Comparison of ENCODE assay signal across 9 cellular contexts in genomic region chr7:111730476-111731300, GRCh38.
DNase-seq lines count a peak whose midpoint lies in the region; ATAC-seq and TF ChIP-seq lines count a peak whose summit lies in the region.
"Had no signal": no experiment of that assay in that cellular context is flagged by ENCODE, and none has a peak within 500 bp of the region (broad histone marks: within the 10 kb centered on the region; RNA-seq: fewer than 3 reads in every experiment).

No MANE protein-coding gene starts in this region.

- H3K27ac ChIP-seq in HEK293 (ENCODE audit: extremely low read depth, low read depth, low read length): no peak overlapping the region
- H3K27ac ChIP-seq in osteoblast (ENCODE audit: low read depth, low read length): no peak overlapping the region

- CTCF ChIA-PET in HEK293 (lab: Yijun Ruan, JAX): interaction anchor here (0.6 to 1.8 kb wide), 10 partner anchors 11 to 766 kb away, joined by 3 to 7 read pairs (median 3); no protein-coding TSS in a partner anchor

- H3K36me3 ChIP-seq in HEK293 (ENCODE audit: control insufficient read depth in 2 of 2, insufficient read depth in 1 of 2, low read length in 2 of 2) (no peaks in the 10 kb centered on the region; a peak in 1 of 3 replicates), osteoblast (ENCODE audit: insufficient read depth, low read length) (no peaks in the 10 kb centered on the region)

- no peaks in the 10 kb centered on the region for H3K27me3 Mint-ChIP-seq in brain
- H3K27me3 Mint-ChIP-seq in naive thymus-derived CD8-positive, alpha-beta T cell: peaks cover 0 to 4% (median 0%) of the 10 kb centered on the region in 5 donors

- no peak overlapping the region for H3K4me2 ChIP-seq in osteoblast (ENCODE audit: insufficient read depth, low read length)

- H3K9me3 ChIP-seq in HEK293 (ENCODE audit: control insufficient read depth, insufficient read depth, low read depth, low read length): no peaks in the 10 kb centered on the region
- H3K9me3 ChIP-seq in osteoblast (ENCODE audit: low read depth, low read length): no peaks in the 10 kb centered on the region

- POLR2A ChIA-PET in HEK293 (lab: Yijun Ruan, JAX): no interaction called here
- POLR2A ChIA-PET in naive thymus-derived CD8-positive, alpha-beta T cell (lab: Charles Lee): no interaction called here

- TF ChIP-seq CTCF in HEK293 (tag by site-specific recombination; IDR thresholded peaks at IDR 0.05) (peak; percentile 54; the same call in 1 of the 2 replicates), brain (conservative IDR thresholded peaks at IDR 0.05) (peak; percentile 72 to 77), osteoblast (IDR thresholded peaks at IDR 0.05; ENCODE audit: extremely low read depth, low read depth, low read length) (peak; percentile 56)

- H2AFZ ChIP-seq in osteoblast (ENCODE audit: low read length): no peak overlapping the region

- H3K4me1 Mint-ChIP-seq in brain: peaks cover 17% of the 10 kb centered on the region
- H3K4me1 Mint-ChIP-seq in naive thymus-derived CD8-positive, alpha-beta T cell: no peaks in the 10 kb centered on the region
- H3K4me1 Mint-ChIP-seq: B cell had no signal

- H3K4me1 ChIP-seq in HEK293 (ENCODE audit: control insufficient read depth, insufficient read depth, low read length): no peaks in the 10 kb centered on the region
- H3K4me1 ChIP-seq in osteoblast (ENCODE audit: insufficient read depth, low read length): no peaks in the 10 kb centered on the region

- no peak for ATAC-seq in naive thymus-derived CD8-positive, alpha-beta T cell

- no peaks in the 10 kb centered on the region for H3K27me3 ChIP-seq in osteoblast (ENCODE audit: insufficient read depth, low read length)

- H4K20me1 ChIP-seq in osteoblast (ENCODE audit: insufficient read depth, low read length): no peaks in the 10 kb centered on the region

- H3K27ac Mint-ChIP-seq in brain: peak overlapping the region in 2 of 5 experiments; percentile 21 to 67
- H3K27ac Mint-ChIP-seq in naive thymus-derived CD8-positive, alpha-beta T cell: no peak overlapping the region
- H3K27ac Mint-ChIP-seq: B cell had no signal

- H3K4me3 ChIP-seq in HEK293 (ENCODE audit: low read depth, low read length): no peak overlapping the region
- no peak overlapping the region for H3K4me3 ChIP-seq in osteoblast (ENCODE audit: insufficient read depth, low read length)

- peak; percentile 10 for DNase-seq in NCI-H146 (lab: John Stamatoyannopoulos, UW)
- DNase-seq in NCI-H146 treated with DMSO at 0.1 percent for 48 hours (lab: John Stamatoyannopoulos, UW; ENCODE audit: unreplicated experiment): no peak
- peak; percentile 52 to 62 for DNase-seq in NCI-H2081 (lab: John Stamatoyannopoulos, UW)
- DNase-seq in osteoblast (ENCODE audit: insufficient read length, low spot score, missing footprints): no peak
- DNase-seq in naive thymus-derived CD8-positive, alpha-beta T cell: no peak
- DNase-seq in hypothalamus (lab: John Stamatoyannopoulos, UW): no peak

- H3K4me3 Mint-ChIP-seq in brain: peak overlapping the region in 1 of 5 experiments; percentile 27
- no peak overlapping the region for H3K4me3 Mint-ChIP-seq in naive thymus-derived CD8-positive, alpha-beta T cell
- H3K4me3 Mint-ChIP-seq: B cell had no signal

- peaks cover 15% of the 10 kb centered on the region for H3K36me3 Mint-ChIP-seq in brain
- H3K36me3 Mint-ChIP-seq in naive thymus-derived CD8-positive, alpha-beta T cell: no peaks in the 10 kb centered on the region

- H3K9me3 Mint-ChIP-seq in brain: no peaks in the 10 kb centered on the region
- H3K9me3 Mint-ChIP-seq in naive thymus-derived CD8-positive, alpha-beta T cell: no peaks in the 10 kb centered on the region

- H3K79me2 ChIP-seq in osteoblast (ENCODE audit: insufficient read depth, low read length): no peaks in the 10 kb centered on the region

TF ChIP-seq in HEK293, 187 proteins besides CTCF, POLR2A, EP300 and RAD21:
- TF ChIP-seq ZNF530 (tag by site-specific recombination; IDR thresholded peaks at IDR 0.05; ENCODE audit: low read depth) (no peak), ZNF654 (tag by site-specific recombination; IDR thresholded peaks at IDR 0.05; ENCODE audit: low read depth) (peak; percentile 51), PRDM1 (tag by site-specific recombination; IDR thresholded peaks at IDR 0.05) (no peak)

Comparison
In these comparisons a context has a peak if more than half of its experiments do, and no peak if none do; other contexts are left out.
1. DNase-seq: peak in NCI-H146 (single experiment) and NCI-H2081 (2 of 2); none in NCI-H146 treated with DMSO at 0.1 percent for 48 hours (single experiment), osteoblast (single experiment), naive thymus-derived CD8-positive, alpha-beta T cell (0 of 10) and hypothalamus (0 of 51).
2. Peak in every context shown above with its lines, with median percentiles within 50 percentile points of each other: CTCF ChIP-seq.